10 cellular contexts compared by ENCODE assay signal in the genomic region with DNA sequence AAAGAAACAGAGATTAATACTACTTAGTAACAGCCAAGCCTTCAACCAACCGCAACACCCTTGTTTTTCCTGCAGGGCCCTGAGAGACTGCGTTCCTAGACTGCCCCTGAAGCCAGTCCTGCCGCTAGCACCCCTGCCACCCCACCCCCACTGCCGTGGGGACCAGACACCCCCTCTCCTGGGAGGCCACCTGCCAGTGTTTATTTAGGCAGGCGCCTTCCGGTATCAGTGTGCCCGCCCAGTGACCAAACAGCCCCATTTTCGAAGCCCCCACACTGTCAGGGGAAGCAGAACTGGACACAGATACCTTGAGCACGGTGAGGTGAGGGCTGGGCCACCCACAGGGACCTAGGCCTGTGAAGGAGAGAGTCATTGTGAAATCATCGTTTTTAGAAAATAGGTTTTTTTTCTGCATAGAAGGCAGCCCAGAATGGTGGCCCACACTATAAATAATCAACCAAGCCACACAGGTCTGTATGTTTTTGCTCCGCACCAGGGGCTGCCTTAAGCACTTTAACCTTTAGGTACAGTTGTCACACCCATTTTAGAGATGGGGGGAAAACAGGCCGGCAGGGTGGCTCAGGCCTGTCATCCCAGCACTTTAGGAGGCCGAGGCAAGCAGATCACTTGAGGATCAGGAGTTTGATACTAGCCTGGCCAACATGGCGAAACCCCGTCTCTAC. TPM values are rescaled to one million over a fixed set of nuclear protein-coding genes. Genes with fewer than 3 reads are reported as not detected.
DNase-seq lines count a peak whose midpoint lies in the region; ATAC-seq and TF ChIP-seq lines count a peak whose summit lies in the region.
"Had no signal": no experiment of that assay in that cellular context is flagged by ENCODE, and none has a peak within 500 bp of the region (broad histone marks: within the 10 kb centered on the region; RNA-seq: fewer than 3 reads in every experiment).

No MANE protein-coding gene starts in this region.

- H3K9me3 ChIP-seq in mucosa of descending colon: no peaks in the 10 kb centered on the region
- no peaks in the 10 kb centered on the region for H3K9me3 ChIP-seq in esophagus muscularis mucosa

- H3K4me1 ChIP-seq in mucosa of descending colon (ENCODE audit: low read depth): peaks cover 12% of the 10 kb centered on the region
- H3K4me1 ChIP-seq in esophagus muscularis mucosa: peaks cover 13 to 16% (median 15%) of the 10 kb centered on the region in 4 donors

- DNase-seq in NCI-H1105 treated with DMSO at 0.1 percent for 48 hours (lab: John Stamatoyannopoulos, UW): peak; percentile 76
- DNase-seq in mucosa of descending colon: peak; percentile 63 to 80 (median 64)
- DNase-seq in A172 (ENCODE audit: low spot score): no peak
- DNase-seq in activated CD8-positive, alpha-beta memory T cell treated with anti-CD3 and anti-CD28 coated beads, Interleukin-2, amount 50 U/mL, for 48 hours: no peak
- no peak for DNase-seq in esophagus muscularis mucosa (ENCODE audit: extremely low spot score)
- no peak for DNase-seq in NK-92 (lab: John Stamatoyannopoulos, UW; ENCODE audit: unreplicated experiment)
- DNase-seq: PC-3; stimulated activated CD4-positive, alpha-beta T cell treated with anti-CD3 and anti-CD28 coated beads, Interleukin-4, amount 100 ng/mL, for 1 hour had no signal

- H3K4me3 ChIP-seq in mucosa of descending colon: no peak overlapping the region
- no peak overlapping the region for H3K4me3 ChIP-seq in esophagus muscularis mucosa

- no peak overlapping the region for H3K27ac ChIP-seq in esophagus muscularis mucosa (replicated peaks in 1 of 4)

- no peak for TF ChIP-seq POLR2A in esophagus muscularis mucosa (IDR thresholded peaks at IDR 0.05; ENCODE audit: low read depth)

- intact Hi-C loops in mucosa of descending colon (cut with DNase I, micrococcal nuclease): no loop called here
- intact Hi-C loops in esophagus muscularis mucosa (cut with DNase I): no loop called here

- no peak for TF ChIP-seq EP300 in esophagus muscularis mucosa (IDR thresholded peaks at IDR 0.05)

- H3K36me3 ChIP-seq in mucosa of descending colon (ENCODE audit: low read depth): no peaks in the 10 kb centered on the region
- peaks cover 0 to 2% (median 0%) of the 10 kb centered on the region in 4 donors for H3K36me3 ChIP-seq in esophagus muscularis mucosa

- no peaks in the 10 kb centered on the region for H3K27me3 ChIP-seq in esophagus muscularis mucosa

- TF ChIP-seq CTCF in mucosa of descending colon (IDR thresholded peaks at IDR 0.05) (no peak), esophagus muscularis mucosa (IDR thresholded peaks at IDR 0.05) (no peak)

- WGBS in esophagus muscularis mucosa: 78% methylated on average over 15 of the region's 15 CpGs

- peak; percentile 53 for ATAC-seq in GM18502 (IDR thresholded peaks at IDR 0.05; ENCODE audit: poor library complexity, unreplicated experiment)
- ATAC-seq in GM21619 (IDR thresholded peaks at IDR 0.05; ENCODE audit: unreplicated experiment): peak; percentile 50
- ATAC-seq in mucosa of descending colon: peak; percentile 22
- ATAC-seq: PC-3 had no signal

RNA-seq across cellular contexts. Expression of a gene that starts 3.5 kb away (rescaled TPM):
- 100 to 1,000 TPM; 427 to 664 (median 556) TPM for total RNA-seq in mucosa of descending colon
- 521 and 529 TPM in 2 replicates for total RNA-seq in A172 (2014; rRNA removed; shearing (Covaris generic))
- total RNA-seq in esophagus muscularis mucosa: 100 to 1,000 TPM; 657 to 947 (median 804) TPM

RNA-seq across cellular contexts. Expression of a gene that starts 28.3 kb away (rescaled TPM):
- total RNA-seq in mucosa of descending colon: 100 to 1,000 TPM; 182 to 349 (median 234) TPM
- 97.7 and 98.4 TPM in 2 replicates for total RNA-seq in A172 (2014; rRNA removed; shearing (Covaris generic))
- 100 to 1,000 TPM in 3 of 4 donors, 10 to 100 TPM in 1; 90.5 to 169 (median 119) TPM for total RNA-seq in esophagus muscularis mucosa

RNA-seq across cellular contexts. Expression of a gene that starts 36.7 kb away (rescaled TPM):
- total RNA-seq in mucosa of descending colon (10 to 100 TPM; 40.0 to 66.5 (median 63.5) TPM), esophagus muscularis mucosa (10 to 100 TPM; 34.0 to 51.2 (median 44.1) TPM)
- 2.3 and 2.4 TPM in 2 replicates for total RNA-seq in A172 (2014; rRNA removed; shearing (Covaris generic))

Comparison
In these comparisons a context has a peak if more than half of its experiments do, and no peak if none do; other contexts are left out.
1. DNase-seq: peak in NCI-H1105 treated with DMSO at 0.1 percent for 48 hours (single experiment) and mucosa of descending colon (3 of 3); none in A172 (single experiment), activated CD8-positive, alpha-beta memory T cell treated with anti-CD3 and anti-CD28 coated beads, Interleukin-2, amount 50 U/mL, for 48 hours (single experiment), esophagus muscularis mucosa (single experiment) and NK-92 (single experiment).
2. RNA of a gene that starts 36.7 kb away (total RNA-seq): 40.0 to 66.5 TPM in mucosa of descending colon and 34.0 to 51.2 TPM in esophagus muscularis mucosa; 2.3 to 2.4 TPM in A172; every median in the first group is over 10 times any median in the second.
3. Peak in every context shown above with its lines, with median percentiles within 50 percentile points of each other: ATAC-seq.